In the genomic region with DNA sequence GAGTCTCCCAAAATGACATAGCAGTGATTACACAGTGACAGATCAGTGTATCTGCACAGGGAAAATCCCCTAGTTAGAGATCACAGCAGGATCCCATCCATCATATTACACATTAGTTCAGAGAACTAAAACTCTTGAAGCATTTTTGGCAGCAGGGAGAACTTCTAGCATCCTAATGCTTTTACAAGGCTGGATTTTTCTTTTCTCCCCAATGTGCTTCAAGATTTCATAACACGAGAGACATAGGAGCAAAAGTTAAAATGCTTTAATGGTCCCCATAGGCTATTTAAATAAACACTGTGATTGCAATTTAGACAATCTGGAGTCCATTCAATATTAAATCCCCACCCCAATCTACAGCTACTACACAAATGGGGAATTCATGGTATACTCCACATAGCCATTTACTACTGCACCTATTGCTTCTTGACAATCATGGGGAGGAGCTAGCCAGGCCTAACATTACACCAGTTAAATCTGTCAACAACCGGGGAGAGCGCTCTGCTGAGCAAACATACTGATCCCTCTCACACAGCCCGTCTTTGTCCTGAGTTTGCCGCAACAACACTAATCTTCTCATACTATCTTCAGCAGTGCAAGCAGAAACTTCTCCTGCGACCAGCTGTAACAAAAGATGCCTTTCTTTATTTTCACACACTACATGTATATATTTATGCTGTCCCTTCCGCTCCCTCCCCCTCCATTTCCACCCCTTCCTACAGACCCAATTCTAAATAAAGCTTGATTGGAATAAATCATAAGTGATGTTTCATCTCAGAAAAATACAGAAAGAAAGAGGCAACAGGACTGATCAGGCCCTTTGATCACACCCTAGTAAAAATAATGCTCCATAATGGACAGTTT, we compare ENCODE assay signal across 1 cellular context.
TF ChIP-seq lines count a peak whose summit lies in the region.

No MANE protein-coding gene starts in this region.

TF ChIP-seq in HepG2, 621 proteins besides CTCF, POLR2A, EP300 and RAD21 (continued from another document and continues in another):
- no peak for TF ChIP-seq KIAA2018 (CRISPR knock-in tag; IDR thresholded peaks at IDR 0.05; ENCODE audit: borderline replicate concordance)
- TF ChIP-seq CREBL2 (CRISPR knock-in tag; IDR thresholded peaks at IDR 0.05; ENCODE audit: borderline replicate concordance) = no peak
- no peak for TF ChIP-seq FLYWCH1 (CRISPR knock-in tag; IDR thresholded peaks at IDR 0.05)
- 0 out of 2 replicates have a peak, but pooled peaks have one; percentile 43 for TF ChIP-seq CCDC6 (CRISPR knock-in tag; IDR thresholded peaks at IDR 0.05)
- TF ChIP-seq ZNF549 (CRISPR knock-in tag; IDR thresholded peaks at IDR 0.05) = no peak
- no peak for TF ChIP-seq ELF4 (CRISPR knock-in tag; IDR thresholded peaks at IDR 0.05; ENCODE audit: borderline replicate concordance)
- TF ChIP-seq ISL2 (CRISPR knock-in tag; IDR thresholded peaks at IDR 0.05) = peak; percentile 96
- peak; percentile 65; the same call in 1 of the 2 replicates for TF ChIP-seq PHF21A (CRISPR knock-in tag; IDR thresholded peaks at IDR 0.05)
- TF ChIP-seq NR2F6 (IDR thresholded peaks at IDR 0.05) = no peak; the same call in 1 of the 2 replicates
- TF ChIP-seq NR2F6 (CRISPR knock-in tag; IDR thresholded peaks at IDR 0.05) = peak; percentile 65; the same call in 1 of the 2 replicates
- peak; percentile 75 for TF ChIP-seq ELF3 (CRISPR knock-in tag; IDR thresholded peaks at IDR 0.05)
- no peak for TF ChIP-seq ZNF782 (CRISPR knock-in tag; IDR thresholded peaks at IDR 0.05; ENCODE audit: borderline replicate concordance)
- TF ChIP-seq, protein P1, sequence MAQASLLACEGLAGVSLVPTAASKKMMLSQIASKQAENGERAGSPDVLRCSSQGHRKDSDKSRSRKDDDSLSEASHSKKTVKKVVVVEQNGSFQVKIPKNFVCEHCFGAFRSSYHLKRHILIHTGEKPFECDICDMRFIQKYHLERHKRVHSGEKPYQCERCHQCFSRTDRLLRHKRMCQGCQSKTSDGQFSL (CRISPR knock-in tag; IDR thresholded peaks at IDR 0.05) = no peak
- no peak for TF ChIP-seq ZSCAN22 (CRISPR knock-in tag; IDR thresholded peaks at IDR 0.05)
- TF ChIP-seq ZBTB1 (CRISPR knock-in tag; IDR thresholded peaks at IDR 0.05; ENCODE audit: borderline replicate concordance) = no peak
- 0 out of 2 replicates have a peak, but pooled peaks have one; percentile 54 for TF ChIP-seq ZNF580 (CRISPR knock-in tag; IDR thresholded peaks at IDR 0.05; ENCODE audit: borderline replicate concordance, low read depth)
- TF ChIP-seq, protein P2, sequence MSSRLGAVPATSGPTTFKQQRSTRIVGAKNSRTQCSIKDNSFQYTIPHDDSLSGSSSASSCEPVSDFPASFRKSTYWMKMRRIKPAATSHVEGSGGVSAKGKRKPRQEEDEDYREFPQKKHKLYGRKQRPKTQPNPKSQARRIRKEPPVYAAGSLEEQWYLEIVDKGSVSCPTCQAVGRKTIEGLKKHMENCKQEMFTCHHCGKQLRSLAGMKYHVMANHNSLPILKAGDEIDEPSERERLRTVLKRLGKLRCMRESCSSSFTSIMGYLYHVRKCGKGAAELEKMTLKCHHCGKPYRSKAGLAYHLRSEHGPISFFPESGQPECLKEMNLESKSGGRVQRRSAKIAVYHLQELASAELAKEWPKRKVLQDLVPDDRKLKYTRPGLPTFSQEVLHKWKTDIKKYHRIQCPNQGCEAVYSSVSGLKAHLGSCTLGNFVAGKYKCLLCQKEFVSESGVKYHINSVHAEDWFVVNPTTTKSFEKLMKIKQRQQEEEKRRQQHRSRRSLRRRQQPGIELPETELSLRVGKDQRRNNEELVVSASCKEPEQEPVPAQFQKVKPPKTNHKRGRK (CRISPR knock-in tag; IDR thresholded peaks at IDR 0.05) = no peak
- no peak for TF ChIP-seq XBP1 (CRISPR knock-in tag; IDR thresholded peaks at IDR 0.05)
- no peak for TF ChIP-seq GRHL1 (CRISPR knock-in tag; conservative IDR thresholded peaks at IDR 0.05)
- TF ChIP-seq MTA3 (CRISPR knock-in tag; IDR thresholded peaks at IDR 0.05) = no peak
- no peak for TF ChIP-seq ZNF34 (CRISPR knock-in tag; IDR thresholded peaks at IDR 0.05; ENCODE audit: borderline replicate concordance)
- no peak for TF ChIP-seq SCMH1 (CRISPR knock-in tag; IDR thresholded peaks at IDR 0.05; ENCODE audit: borderline replicate concordance)
- peak; percentile 75; the same call in 1 of the 2 replicates for TF ChIP-seq ZNF281 (CRISPR knock-in tag; IDR thresholded peaks at IDR 0.05; ENCODE audit: borderline replicate concordance)
- TF ChIP-seq ZSCAN20 (CRISPR knock-in tag; IDR thresholded peaks at IDR 0.05; ENCODE audit: borderline replicate concordance) = no peak
- TF ChIP-seq, protein P3, sequence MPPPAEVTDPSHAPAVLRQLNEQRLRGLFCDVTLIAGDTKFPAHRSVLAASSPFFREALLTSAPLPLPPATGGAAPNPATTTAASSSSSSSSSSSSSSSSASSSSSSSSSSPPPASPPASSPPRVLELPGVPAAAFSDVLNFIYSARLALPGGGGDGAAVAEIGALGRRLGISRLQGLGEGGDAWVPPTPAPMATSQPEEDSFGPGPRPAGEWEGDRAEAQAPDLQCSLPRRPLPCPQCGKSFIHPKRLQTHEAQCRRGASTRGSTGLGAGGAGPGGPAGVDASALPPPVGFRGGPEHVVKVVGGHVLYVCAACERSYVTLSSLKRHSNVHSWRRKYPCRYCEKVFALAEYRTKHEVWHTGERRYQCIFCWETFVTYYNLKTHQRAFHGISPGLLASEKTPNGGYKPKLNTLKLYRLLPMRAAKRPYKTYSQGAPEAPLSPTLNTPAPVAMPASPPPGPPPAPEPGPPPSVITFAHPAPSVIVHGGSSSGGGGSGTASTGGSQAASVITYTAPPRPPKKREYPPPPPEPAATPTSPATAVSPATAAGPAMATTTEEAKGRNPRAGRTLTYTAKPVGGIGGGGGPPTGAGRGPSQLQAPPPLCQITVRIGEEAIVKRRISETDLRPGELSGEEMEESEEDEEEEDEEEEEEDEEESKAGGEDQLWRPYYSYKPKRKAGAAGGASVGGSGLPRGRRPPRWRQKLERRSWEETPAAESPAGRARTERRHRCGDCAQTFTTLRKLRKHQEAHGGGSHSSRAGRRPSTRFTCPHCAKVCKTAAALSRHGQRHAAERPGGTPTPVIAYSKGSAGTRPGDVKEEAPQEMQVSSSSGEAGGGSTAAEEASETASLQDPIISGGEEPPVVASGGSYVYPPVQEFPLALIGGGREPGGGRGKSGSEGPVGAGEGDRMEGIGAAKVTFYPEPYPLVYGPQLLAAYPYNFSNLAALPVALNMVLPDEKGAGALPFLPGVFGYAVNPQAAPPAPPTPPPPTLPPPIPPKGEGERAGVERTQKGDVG (CRISPR knock-in tag; IDR thresholded peaks at IDR 0.05; ENCODE audit: borderline replicate concordance) = no peak
- TF ChIP-seq STAG1 (CRISPR knock-in tag; IDR thresholded peaks at IDR 0.05) = peak; percentile 29; the same call in 1 of the 2 replicates
- TF ChIP-seq HNRNPK (IDR thresholded peaks at IDR 0.05; ENCODE audit: low read depth, low read length, poor library complexity, severe bottlenecking) = no peak
- TF ChIP-seq SYNCRIP (IDR thresholded peaks at IDR 0.05; ENCODE audit: insufficient read depth, low read depth, low read length) = no peak
- TF ChIP-seq, protein P4, sequence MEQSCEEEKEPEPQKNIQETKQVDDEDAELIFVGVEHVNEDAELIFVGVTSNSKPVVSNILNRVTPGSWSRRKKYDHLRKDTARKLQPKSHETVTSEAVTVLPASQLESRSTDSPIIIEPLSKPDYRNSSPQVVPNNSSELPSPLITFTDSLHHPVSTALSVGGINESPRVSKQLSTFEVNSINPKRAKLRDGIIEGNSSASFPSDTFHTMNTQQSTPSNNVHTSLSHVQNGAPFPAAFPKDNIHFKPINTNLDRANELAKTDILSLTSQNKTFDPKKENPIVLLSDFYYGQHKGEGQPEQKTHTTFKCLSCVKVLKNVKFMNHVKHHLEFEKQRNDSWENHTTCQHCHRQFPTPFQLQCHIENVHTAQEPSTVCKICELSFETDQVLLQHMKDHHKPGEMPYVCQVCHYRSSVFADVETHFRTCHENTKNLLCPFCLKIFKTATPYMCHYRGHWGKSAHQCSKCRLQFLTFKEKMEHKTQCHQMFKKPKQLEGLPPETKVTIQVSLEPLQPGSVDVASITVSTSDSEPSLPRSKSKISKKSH (CRISPR knock-in tag; IDR thresholded peaks at IDR 0.05; ENCODE audit: borderline replicate concordance) = no peak
- no peak for TF ChIP-seq ZMYM2 (CRISPR knock-in tag; IDR thresholded peaks at IDR 0.05)
- TF ChIP-seq SMYD3 (CRISPR knock-in tag; IDR thresholded peaks at IDR 0.05) = peak; percentile 83; the same call in 1 of the 2 replicates
- TF ChIP-seq JDP2 (CRISPR knock-in tag; IDR thresholded peaks at IDR 0.05; ENCODE audit: borderline replicate concordance) = no peak
- TF ChIP-seq ZBTB8A (CRISPR knock-in tag; IDR thresholded peaks at IDR 0.05; ENCODE audit: borderline replicate concordance, low read depth) = no peak
- TF ChIP-seq HNRNPLL (IDR thresholded peaks at IDR 0.05; ENCODE audit: low read depth, low read length, poor library complexity, severe bottlenecking) = no peak
